21 cellular contexts compared by ENCODE assay signal in the genomic region with DNA sequence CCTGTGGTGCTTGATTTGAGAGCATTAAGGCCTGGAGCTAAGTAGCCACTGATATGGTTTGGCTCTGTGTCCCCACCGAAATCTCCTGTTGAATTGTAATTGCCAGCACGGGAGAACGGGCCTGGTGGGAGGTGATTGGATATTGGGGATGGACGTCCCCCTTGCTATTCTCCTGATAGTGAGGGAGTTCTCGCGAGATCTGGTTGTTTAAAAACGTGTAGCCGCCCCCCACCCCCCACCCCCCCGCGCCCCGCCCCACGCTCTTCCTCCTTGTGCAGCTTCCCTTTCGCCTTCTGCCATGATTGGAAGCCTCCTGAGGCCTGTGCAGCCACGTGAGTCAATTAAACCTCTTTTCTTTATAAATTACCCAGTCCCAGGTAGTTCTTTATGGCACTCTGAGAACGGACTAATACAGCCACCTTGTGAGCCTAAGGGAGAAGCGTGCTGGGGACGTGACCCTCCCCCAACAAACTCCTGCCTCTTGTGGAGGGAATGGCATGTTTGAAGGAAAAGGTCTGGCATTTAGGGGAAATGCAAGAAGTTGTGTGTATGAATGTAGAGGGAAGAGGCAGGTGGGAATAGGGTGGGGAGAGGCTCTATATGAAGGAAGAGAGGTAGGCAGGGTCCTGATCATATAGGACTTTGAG.
DNase-seq lines count a peak whose midpoint lies in the region; ATAC-seq and TF ChIP-seq lines count a peak whose summit lies in the region.
"Had no signal": no experiment of that assay in that cellular context is flagged by ENCODE, and none has a peak within 500 bp of the region (broad histone marks: within the 10 kb centered on the region; RNA-seq: fewer than 3 reads in every experiment).

No MANE protein-coding gene starts in this region.

- no CpG with 5 or more reads among the region's 17 CpGs for WGBS in H9 (ENCODE audit: extremely low coverage, insufficient read length, low lambda C conversion rate)
- WGBS in mammary epithelial cell (ENCODE audit: low coverage, missing lambda C conversion rate), result 93% methylated on average over 7 of the region's 17 CpGs

- no peaks in the 10 kb centered on the region for H3K23me2 ChIP-seq in H9 (ENCODE audit: insufficient read length, low read depth, low read length, poor library complexity, severe bottlenecking)

- ATAC-seq in HG02970 (IDR thresholded peaks at IDR 0.05; ENCODE audit: low FRiP score, unreplicated experiment) (no peak), omental fat pad (ENCODE audit: low FRiP score) (no peak)

- peak; percentile 59 for DNase-seq in H9
- no peak for DNase-seq in WERI-Rb-1
- DNase-seq in mammary epithelial cell, result no peak
- no peak for DNase-seq in CD1c-positive myeloid dendritic cell (ENCODE audit: extremely low spot score)
- DNase-seq in omental fat pad (ENCODE audit: low spot score), result no peak
- DNase-seq: ACHN, AML-193, DMS 273 treated with DMSO at 0.1 percent for 48 hours, DND-41, GDM1, NCI-H1417, NCI-H1930, NCI-H446, NCI-H69, Peyer's patch, SW 1271 had no signal

- H2AFZ ChIP-seq in H9 (ENCODE audit: low read length), result peak overlapping the region; percentile 60
- no peak overlapping the region for H2AFZ ChIP-seq in mammary epithelial cell (ENCODE audit: low read depth, low read length)

- peak overlapping the region; percentile 1 for H4K8ac ChIP-seq in H9 (replicated peaks; ENCODE audit: insufficient read length, low read depth, low read length)

- TF ChIP-seq CTCF in H9 (conservative IDR thresholded peaks at IDR 0.05) (peak; percentile 31; the same call in 1 of the 3 replicates), WERI-Rb-1 (IDR thresholded peaks at IDR 0.05; ENCODE audit: low read depth, low read length) (0 out of 2 replicates have a peak, but pooled peaks have one; percentile 8), mammary epithelial cell (conservative IDR thresholded peaks at IDR 0.05 in 1 of 2, IDR thresholded peaks at IDR 0.05 in 1 of 2; ENCODE audit: extremely low read depth in 1 of 2, insufficient read depth in 1 of 2, low read depth in 1 of 2, low read length in 2 of 2) (no peak), omental fat pad (IDR thresholded peaks at IDR 0.05) (no peak)

- H3K36me3 ChIP-seq in WERI-Rb-1 (no peaks in the 10 kb centered on the region), iPS-20b (ENCODE audit: insufficient read depth, low read depth, low read length) (no peaks in the 10 kb centered on the region), mammary epithelial cell (ENCODE audit: insufficient read depth, low read length) (no peaks in the 10 kb centered on the region)
- H3K36me3 ChIP-seq: Peyer's patch, SJSA1 had no signal

- H2BK12ac ChIP-seq in H9 (ENCODE audit: insufficient read length, low read depth, low read length), result no peak overlapping the region

- H4K5ac ChIP-seq in H9 (ENCODE audit: insufficient read length, low read depth, low read length), result no peak overlapping the region

- dilution Hi-C loops in mammary epithelial cell (cut with HindIII; ENCODE audit: low sequenced_read_pairs), result loop anchor here (5.0 kb wide), 1 partner anchor 54 kb away; no protein-coding TSS in a partner anchor

- peaks cover 13 to 20% of the 10 kb centered on the region in 2 experiments for H3K4me1 Mint-ChIP-seq in H9

- H3K27ac Mint-ChIP-seq in H9, result no peak overlapping the region; a peak in 3 of 7 replicates

- no peak overlapping the region for H4K91ac ChIP-seq in H9 (ENCODE audit: insufficient read length, low read depth, low read length)

- H3K4me3 ChIP-seq in WERI-Rb-1 (ENCODE audit: low read depth, low read length), result no peak overlapping the region
- H3K4me3 ChIP-seq in iPS-20b (ENCODE audit: low read length), result peak overlapping the region; percentile 45; the same call in 1 of the 2 replicates
- H3K4me3 ChIP-seq in mammary epithelial cell (replicated peaks in 1 of 3; ENCODE audit: insufficient read depth in 1 of 3, low read depth in 2 of 3, low read length in 3 of 3), result no peak overlapping the region
- H3K4me3 ChIP-seq: Peyer's patch, SJSA1 had no signal

- no peaks in the 10 kb centered on the region; the same call in 1 of the 2 replicates for H3K27me3 Mint-ChIP-seq in H9 (ENCODE audit: low read depth)

- no peak overlapping the region for H3K4ac ChIP-seq in H9 (ENCODE audit: low read depth, low read length)

- H3K4me1 ChIP-seq in H9 (ENCODE audit: insufficient read depth, low read length) (no peaks in the 10 kb centered on the region), iPS-20b (ENCODE audit: insufficient read depth, low read length) (peaks cover 3% of the 10 kb centered on the region; the same call in 1 of the 2 replicates), mammary epithelial cell (ENCODE audit: insufficient read depth, low read length) (no peaks in the 10 kb centered on the region)
- H3K4me1 ChIP-seq: Peyer's patch, SJSA1 had no signal

- H3K14ac ChIP-seq in H9 (ENCODE audit: insufficient read depth, low read length), result 0 out of 2 replicates have a peak overlapping the region, but pooled peaks have one; percentile 20

- CTCF ChIA-PET in mammary epithelial cell (lab: Charles Lee; ENCODE audit: low non-redundant PET), result no interaction called here

- no peaks in the 10 kb centered on the region for H3K79me2 ChIP-seq in H9 (ENCODE audit: insufficient read depth, low read length)
- H3K79me2 ChIP-seq in mammary epithelial cell (ENCODE audit: insufficient read depth, low read length), result no peaks in the 10 kb centered on the region

- peak overlapping the region; percentile 42 for H3K4me2 ChIP-seq in H9 (ENCODE audit: insufficient read depth, insufficient read length, low read length)
- H3K4me2 ChIP-seq in mammary epithelial cell (ENCODE audit: insufficient read depth, low read depth, low read length), result no peak overlapping the region
- H3K4me2 ChIP-seq: KMS-11 had no signal

- H3K56ac ChIP-seq in H9 (ENCODE audit: insufficient read length, low read depth, low read length), result no peak overlapping the region

- H2BK5ac ChIP-seq in H9 (ENCODE audit: insufficient read length, low read length), result no peak overlapping the region

- H3K27me3 ChIP-seq in H9 (ENCODE audit: insufficient read depth, low read length) (no peaks in the 10 kb centered on the region), WERI-Rb-1 (ENCODE audit: insufficient read depth, low read depth, severe bottlenecking) (no peaks in the 10 kb centered on the region), iPS-20b (ENCODE audit: insufficient read depth, low read length) (no peaks in the 10 kb centered on the region), mammary epithelial cell (ENCODE audit: insufficient read depth, low read length) (no peaks in the 10 kb centered on the region)
- H3K27me3 ChIP-seq: Peyer's patch, SJSA1 had no signal

- no peak overlapping the region for H3K27ac ChIP-seq in H9 (ENCODE audit: insufficient read length, low read depth, low read length)
- no peak overlapping the region for H3K27ac ChIP-seq in WERI-Rb-1
- H3K27ac ChIP-seq in iPS-20b (ENCODE audit: low read length), result no peak overlapping the region
- H3K27ac ChIP-seq in mammary epithelial cell (ENCODE audit: insufficient read depth, low read depth, low read length), result no peak overlapping the region
- H3K27ac ChIP-seq: C4-2B, KMS-11, Peyer's patch, SJSA1 had no signal

- H3T11ph ChIP-seq in H9 (ENCODE audit: low read length), result no peak overlapping the region

- H2AK5ac ChIP-seq in H9 (ENCODE audit: insufficient read length, low read length), result no peak overlapping the region

- H2BK20ac ChIP-seq in H9 (ENCODE audit: low read depth, low read length, poor library complexity, severe bottlenecking), result peak overlapping the region; percentile 26

- no peaks in the 10 kb centered on the region for H3K79me1 ChIP-seq in H9 (ENCODE audit: insufficient read depth, low read depth, low read length, poor library complexity, severe bottlenecking)

- H3K4me3 Mint-ChIP-seq in H9, result peak overlapping the region; percentile 35 to 52; a peak in 4 of 5 replicates

- in situ Hi-C loops in mammary epithelial cell (cut with MboI; ENCODE audit: low sequenced_read_pairs in 2 of 2), result no loop called here

- intact Hi-C loops in mammary epithelial cell (cut with micrococcal nuclease), result no loop called here

- H2BK120ac ChIP-seq in H9 (ENCODE audit: low read depth, low read length, poor library complexity, severe bottlenecking), result no peak overlapping the region

- BruUV-seq in mammary epithelial cell (replicated peaks; lab: Mats Ljungman, UMichigan), result no TSS peak

- H3K9me3 ChIP-seq in H9 (ENCODE audit: control insufficient read depth, low read depth, low read length) (no peaks in the 10 kb centered on the region), WERI-Rb-1 (ENCODE audit: severe bottlenecking) (no peaks in the 10 kb centered on the region), iPS-20b (ENCODE audit: insufficient read depth, low read depth, low read length) (no peaks in the 10 kb centered on the region), mammary epithelial cell (replicated peaks; ENCODE audit: insufficient read depth, low read length) (no peaks in the 10 kb centered on the region)
- H3K9me3 ChIP-seq: Peyer's patch, SJSA1 had no signal

- H3K23ac ChIP-seq in H9 (ENCODE audit: insufficient read length, low read depth, low read length), result no peak overlapping the region

- no peaks in the 10 kb centered on the region; a peak in 1 of 7 replicates for H3K36me3 Mint-ChIP-seq in H9 (ENCODE audit: insufficient read depth in 1 of 3, low read depth in 3 of 3)

- H3K18ac ChIP-seq in H9 (ENCODE audit: insufficient read length, low read depth, low read length), result peak overlapping the region; percentile 75

- no peaks in the 10 kb centered on the region; a peak in 1 of 5 replicates for H3K9me3 Mint-ChIP-seq in H9

- no peaks in the 10 kb centered on the region for H4K20me1 ChIP-seq in H9 (ENCODE audit: control insufficient read depth, insufficient read depth, insufficient read length)
- H4K20me1 ChIP-seq in mammary epithelial cell (ENCODE audit: insufficient read depth, low read length), result no peaks in the 10 kb centered on the region

- H3K9ac ChIP-seq in H9 (ENCODE audit: extremely low read depth, insufficient read length, low read length) (no peak overlapping the region), iPS-20b (ENCODE audit: low read depth, low read length) (no peak overlapping the region), mammary epithelial cell (ENCODE audit: insufficient read depth, low read length) (no peak overlapping the region)
- H3K9ac ChIP-seq: KMS-11 had no signal

- no peak overlapping the region for H2BK15ac ChIP-seq in H9 (ENCODE audit: low read depth, low read length)

Comparison
In these comparisons a context has a peak if more than half of its experiments do, and no peak if none do; other contexts are left out.
1. CTCF ChIP-seq: peak in H9 (single experiment) and WERI-Rb-1 (single experiment); none in mammary epithelial cell (0 of 2) and omental fat pad (0 of 3).